In the genomic region with DNA sequence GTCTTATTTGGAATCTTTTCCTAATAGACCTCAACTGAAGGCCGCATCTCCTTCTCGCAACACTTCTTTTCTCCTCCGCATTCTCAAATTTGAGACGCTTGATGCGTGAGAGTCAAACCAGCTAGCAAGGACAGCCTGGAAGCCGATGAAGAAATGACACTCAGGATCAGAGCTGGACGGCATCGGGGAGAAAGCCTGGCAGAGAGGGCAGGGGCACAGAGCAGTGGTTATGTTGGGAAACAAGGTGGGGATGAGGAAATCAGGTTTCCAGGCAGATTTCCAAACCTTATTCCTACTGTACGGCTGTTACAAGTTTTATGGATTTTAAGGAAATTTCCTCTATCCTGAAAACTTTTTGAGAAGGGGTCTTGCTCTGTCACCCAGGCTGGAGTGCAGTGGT, we compare ENCODE assay signal across 26 cellular contexts.
"Had no signal": no experiment of that assay in that cellular context is flagged by ENCODE, and none has a peak within 500 bp of the region (broad histone marks: within the 10 kb centered on the region; RNA-seq: fewer than 3 reads in every experiment).

No MANE protein-coding gene starts in this region.

- H2AFZ ChIP-seq: hepatocyte, parathyroid adenoma had no signal

- H3K4me1 ChIP-seq: foreskin keratinocyte, parathyroid adenoma, prostate gland had no signal

- H3K36me3 ChIP-seq: prostate gland had no signal

- H3K4me3 ChIP-seq: coronary artery, esophagus muscularis mucosa, gastroesophageal sphincter, heart left ventricle, hepatocyte, lower lobe of right lung, prostate gland, skin epidermis, spleen, testis, tibial artery, upper lobe of left lung had no signal

- H3K4me2 ChIP-seq: hepatocyte had no signal

- H3K9me3 ChIP-seq: esophagus muscularis mucosa, gastroesophageal sphincter, heart left ventricle, lower lobe of right lung, prostate gland, spleen, testis, tibial artery, upper lobe of left lung had no signal

- ATAC-seq: foreskin keratinocyte; gastroesophageal sphincter; heart left ventricle; left ventricle myocardium superior; lower lobe of right lung; natural killer cell; right cardiac atrium; stimulated activated memory B cell treated with anti-CD40 and anti-IgM and Interleukin-4, amounts not matched to agents 10 μg/mL and 1 μg/mL and 100 μg/mL, for 72 hours; stimulated activated naive CD8-positive, alpha-beta T cell treated with anti-CD3 and anti-CD28 coated beads, Interleukin-15, Interleukin-2, amounts not matched to agents 100 U/mL and 50 U/mL, for 24 hours had no signal

- H3K79me2 ChIP-seq: hepatocyte, parathyroid adenoma had no signal

- H3K27me3 ChIP-seq: esophagus muscularis mucosa, foreskin keratinocyte, gastroesophageal sphincter, heart left ventricle, hepatocyte, spleen, testis, tibial artery, upper lobe of left lung had no signal

- H3K9ac ChIP-seq: parathyroid adenoma had no signal

- DNase-seq: dermis blood vessel endothelial cell; effector memory CD4-positive, alpha-beta T cell; foreskin keratinocyte; heart left ventricle; kidney; left ventricle myocardium superior; lower lobe of right lung; natural killer cell; right cardiac atrium; stimulated activated CD4-positive, alpha-beta T cell treated with anti-CD3 and anti-CD28 coated beads, Interleukin-4, amount 100 ng/mL, for 4 hours; stimulated activated naive CD8-positive, alpha-beta T cell treated with anti-CD3 and anti-CD28 coated beads, Interleukin-15, Interleukin-2, amounts not matched to agents 100 U/mL and 50 U/mL, for 24 hours; substantia nigra; testis; tibial artery; upper lobe of left lung had no signal

- H3K27ac ChIP-seq: coronary artery, esophagus muscularis mucosa, foreskin keratinocyte, gastroesophageal sphincter, hepatocyte, lower lobe of right lung, parathyroid adenoma, prostate gland, skin epidermis, spleen, testis, tibial artery had no signal

- FAIRE-seq: endothelial cell of umbilical vein, kidney, urothelium cell line had no signal
